Comparison of ENCODE assay signal across 2 cellular contexts in the genomic region with DNA sequence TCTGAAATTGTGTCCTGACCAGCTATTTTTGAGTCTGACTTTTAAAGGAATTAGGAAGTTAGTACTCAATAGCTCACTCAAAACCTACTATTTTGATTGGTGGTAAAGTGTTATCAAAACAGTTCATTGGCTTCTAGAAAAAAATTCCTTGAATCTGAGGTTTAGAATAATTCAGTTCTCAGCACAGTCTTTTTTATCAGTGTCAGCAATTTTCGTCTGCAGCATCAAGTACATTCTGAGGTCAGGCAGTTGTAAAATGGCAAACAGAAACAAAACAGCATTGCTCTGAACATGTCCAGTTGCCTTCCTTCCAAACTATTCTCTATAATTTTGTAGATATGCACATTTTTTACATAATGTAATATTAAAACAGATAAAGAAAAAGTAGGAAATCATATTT.
TF ChIP-seq lines count a peak whose summit lies in the region.

No MANE protein-coding gene starts in this region.

TF ChIP-seq in IMR-90, 13 proteins besides CTCF, POLR2A, EP300 and RAD21:
- TF ChIP-seq MAFK (IDR thresholded peaks at IDR 0.05; ENCODE audit: low read depth, low read length) (peak; percentile 91), RFX5 (IDR thresholded peaks at IDR 0.05; ENCODE audit: low read depth, low read length) (no peak)

TF ChIP-seq in H1, 55 proteins besides CTCF, POLR2A, EP300 and RAD21:
- peak; percentile 63; the same call in 1 of the 2 replicates for TF ChIP-seq MAFK (IDR thresholded peaks at IDR 0.05; ENCODE audit: low read depth, low read length)
- no peak for TF ChIP-seq HDAC2 (IDR thresholded peaks at IDR 0.05; ENCODE audit: borderline replicate concordance in 1 of 2, low read depth in 2 of 2, low read length in 2 of 2)
- TF ChIP-seq TCF12 (IDR thresholded peaks at IDR 0.05; ENCODE audit: low read depth, low read length) = no peak
